Comparison of ENCODE assay signal across 8 cellular contexts in genomic region chr15:63504247-63504978, GRCh38. TPM values are rescaled to one million over a fixed set of nuclear protein-coding genes. Genes with fewer than 3 reads are reported as not detected.
A peak's percentile ranks its signal among the peaks of the same experiment; 100 is the strongest.
DNase-seq lines count a peak whose midpoint lies in the region; ATAC-seq and TF ChIP-seq lines count a peak whose summit lies in the region.

Gene USP3, plus strand, starts transcription at chr15:63504593. Its CDS starts 147 bp downstream, at chr15:63504740.

- ATAC-seq in GM21447 (IDR thresholded peaks at IDR 0.05; ENCODE audit: unreplicated experiment) = peak; percentile 48

- peaks cover 7% of the 10 kb centered on the region for H3K36me3 Mint-ChIP-seq in endothelial cell (ENCODE audit: low read depth, unreplicated experiment)

- H3K4me3 Mint-ChIP-seq in endothelial cell (ENCODE audit: unreplicated experiment) = peak within 1 kb of the TSS; percentile 90

- peaks cover 32% of the 10 kb centered on the region for H3K4me1 Mint-ChIP-seq in endothelial cell (ENCODE audit: unreplicated experiment)

- H3K27ac ChIP-seq in OCI-LY3 (ENCODE audit: low read length) = peak within 1 kb of the TSS; percentile 89

- H3K9me3 Mint-ChIP-seq in endothelial cell (ENCODE audit: unreplicated experiment) = no peaks in the 10 kb centered on the region

- peak; percentile 96 for DNase-seq in D341Med (ENCODE audit: low spot score)
- DNase-seq in HuH-7 (ENCODE audit: low spot score) = peak; percentile 67
- DNase-seq in activated CD8-positive, alpha-beta memory T cell treated with anti-CD3 and anti-CD28 coated beads, Interleukin-2, amount 50 U/mL, for 48 hours = peak; percentile 95
- peak; percentile 96 for DNase-seq in endothelial cell (ENCODE audit: low spot score)
- DNase-seq in middle frontal gyrus (ENCODE audit: extremely low spot score, low spot score) = peak; percentile 72
- DNase-seq in stimulated activated CD8-positive, alpha-beta memory T cell treated with anti-CD3 and anti-CD28 coated beads, Interleukin-2, amount 100 ng/mL, for 1 hour (ENCODE audit: low read depth in 2 of 2) = peak; percentile 89 to 90

- TF ChIP-seq CTCF in OCI-LY3 (IDR thresholded peaks at IDR 0.05; ENCODE audit: low read depth, low read length) (no peak), endothelial cell (IDR thresholded peaks at IDR 0.05; ENCODE audit: unreplicated experiment) (peak; percentile 54)

- H3K27ac Mint-ChIP-seq in endothelial cell (ENCODE audit: unreplicated experiment) = peak within 1 kb of the TSS; percentile 74

- H3K4me2 ChIP-seq in OCI-LY3 (ENCODE audit: low read length) = peak within 1 kb of the TSS; percentile 94

- H3K36me3 ChIP-seq in OCI-LY3 (replicated peaks; ENCODE audit: low read depth, low read length) = peaks cover 3% of the 10 kb centered on the region

- H3K79me2 ChIP-seq in OCI-LY3 (ENCODE audit: low read length) = peaks cover 56% of the 10 kb centered on the region

- no peaks in the 10 kb centered on the region for H3K27me3 ChIP-seq in OCI-LY3 (ENCODE audit: low read depth, low read length)

- no peak within 1 kb of the TSS for H2AFZ ChIP-seq in OCI-LY3 (ENCODE audit: low read depth, low read length)

- peaks cover 38% of the 10 kb centered on the region for H4K20me1 ChIP-seq in OCI-LY3 (ENCODE audit: insufficient read depth, low read length)

- peaks cover 74% of the 10 kb centered on the region for H3K4me1 ChIP-seq in OCI-LY3 (ENCODE audit: low read length)

- H3K4me3 ChIP-seq in OCI-LY3 (ENCODE audit: low read length) = peak within 1 kb of the TSS; percentile 94

- peak within 1 kb of the TSS; percentile 96 for H3K9ac ChIP-seq in OCI-LY3 (ENCODE audit: low read length)

- no peaks in the 10 kb centered on the region for H3K27me3 Mint-ChIP-seq in endothelial cell (ENCODE audit: unreplicated experiment)

- H3K9me3 ChIP-seq in OCI-LY3 (ENCODE audit: insufficient read depth, low read length) = no peaks in the 10 kb centered on the region

RNA-seq across cellular contexts. Expression of gene USP3, which starts in this region (rescaled TPM):
- total RNA-seq in endothelial cell (ENCODE audit: unreplicated experiment) = 33.5 TPM

Comparison
In these comparisons a context has a peak if more than half of its experiments do, and no peak if none do; other contexts are left out.
1. Peak in every context shown above with its lines: DNase-seq, ATAC-seq, H3K4me3 ChIP-seq and H3K27ac ChIP-seq.